8 cellular contexts compared by ENCODE assay signal in the genomic region with DNA sequence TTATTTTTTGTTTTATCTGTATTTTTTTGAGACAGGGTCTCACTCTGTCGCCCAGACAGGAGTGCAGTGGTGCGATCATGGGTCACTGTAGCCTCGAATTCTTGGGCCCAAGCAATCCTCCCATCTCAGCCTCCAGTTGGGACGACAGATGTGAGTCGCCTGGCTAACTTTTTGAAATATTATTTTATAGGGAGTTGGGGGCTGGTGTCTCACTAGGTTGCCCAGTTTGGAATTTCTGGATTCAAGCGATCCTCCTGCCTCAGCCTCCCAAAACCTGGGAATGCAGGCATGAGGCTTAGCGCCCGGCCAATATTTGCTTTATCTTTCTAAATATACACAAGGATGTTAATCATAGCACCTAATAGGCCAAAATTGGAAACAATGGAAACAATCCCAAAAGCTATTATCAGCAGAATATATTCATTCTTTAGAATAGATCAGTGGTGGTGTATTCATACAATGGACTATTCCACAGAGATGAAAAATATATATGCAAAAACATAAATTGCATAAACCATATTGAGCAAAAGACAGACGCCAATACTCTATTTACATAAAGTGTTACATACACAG. TPM values are rescaled to one million over a fixed set of nuclear protein-coding genes. Genes with fewer than 3 reads are reported as not detected.
DNase-seq lines count a peak whose midpoint lies in the region; ATAC-seq and TF ChIP-seq lines count a peak whose summit lies in the region.

No MANE protein-coding gene starts in this region.

- no peaks in the 10 kb centered on the region for H3K79me2 ChIP-seq in GM23338 (replicated peaks; ENCODE audit: insufficient read depth)

- TF ChIP-seq CTCF in GM23338 (conservative IDR thresholded peaks at IDR 0.05; ENCODE audit: low read depth in 2 of 2) (no peak), foreskin fibroblast (IDR thresholded peaks at IDR 0.05; ENCODE audit: low read depth, low read length) (no peak)

- POLR2A ChIA-PET in T-cell (lab: Charles Lee): interaction anchor here in 1 of 2 donors (0.6 to 0.7 kb wide), 3 partner anchors 413 to 1618 kb away, joined by 3 to 5 read pairs (median 5); no protein-coding TSS in a partner anchor

- no peak overlapping the region for H3K27ac ChIP-seq in GM23338 (ENCODE audit: low read depth)

- H3K9me2 ChIP-seq in GM23338 (ENCODE audit: insufficient read depth): no peaks in the 10 kb centered on the region

- peaks cover 8% of the 10 kb centered on the region for H3K27me3 Mint-ChIP-seq in GM23338 (ENCODE audit: insufficient read depth, low read depth, poor library complexity)
- no peaks in the 10 kb centered on the region for H3K27me3 Mint-ChIP-seq in T-cell

- H3K4me2 ChIP-seq in GM23338: peak overlapping the region; percentile 87

- H3K36me3 Mint-ChIP-seq in GM23338 (ENCODE audit: low read depth): peaks cover 19% of the 10 kb centered on the region
- peaks cover 8% of the 10 kb centered on the region for H3K36me3 Mint-ChIP-seq in T-cell

- 0 out of 2 replicates have a peak, but pooled peaks cover 3% of the 10 kb centered on the region for H4K20me1 ChIP-seq in GM23338 (replicated peaks; ENCODE audit: insufficient read depth)

- DNase-seq in GM23338 (ENCODE audit: low spot score) (no peak), T-cell (no peak), foreskin fibroblast (no peak), skeletal muscle cell (ENCODE audit: low read depth) (no peak), COR-L47 (lab: John Stamatoyannopoulos, UW) (no peak)
- DNase-seq in stimulated activated CD4-positive, alpha-beta T cell treated with anti-CD3 and anti-CD28 coated beads, Interleukin-4, amount 100 ng/mL, for 1 hour: no peak

- no peaks in the 10 kb centered on the region for H3K36me3 ChIP-seq in GM23338 (ENCODE audit: insufficient read depth)

- H3K4me3 Mint-ChIP-seq in GM23338: peak overlapping the region; percentile 91
- H3K4me3 Mint-ChIP-seq in T-cell: peak overlapping the region; percentile 87 to 95 (median 90)

- H3K4me1 Mint-ChIP-seq in GM23338 (peaks cover 3% of the 10 kb centered on the region; the same call in 1 of the 3 replicates), T-cell (peaks cover 6 to 7% (median 7%) of the 10 kb centered on the region in 3 donors)

- CTCF ChIA-PET in T-cell (lab: Charles Lee): no interaction called here

- H3K27ac Mint-ChIP-seq in GM23338: peak overlapping the region; percentile 58; the same call in 1 of the 2 replicates
- peak overlapping the region; percentile 92 to 96 for H3K27ac Mint-ChIP-seq in T-cell

- H3K4me3 ChIP-seq in GM23338 (peak overlapping the region; percentile 78), foreskin fibroblast (ENCODE audit: low read depth in 1 of 2, low read length in 2 of 2) (peak overlapping the region; percentile 57 to 82), skeletal muscle cell (ENCODE audit: low read depth, low read length) (peak overlapping the region; percentile 80)

- no peaks in the 10 kb centered on the region; the same call in 1 of the 2 replicates for H3K4me1 ChIP-seq in GM23338 (ENCODE audit: insufficient read depth)

- no peaks in the 10 kb centered on the region for H3K27me3 ChIP-seq in GM23338 (ENCODE audit: insufficient read depth)

- ATAC-seq in GM23338 (no peak), T-cell (replicated peaks in 1 of 4) (no peak), GM18868 (IDR thresholded peaks at IDR 0.05; ENCODE audit: unreplicated experiment) (no peak), HG02852 (IDR thresholded peaks at IDR 0.05; ENCODE audit: unreplicated experiment) (no peak)

- H3K9me3 Mint-ChIP-seq in GM23338 (peaks cover 2% of the 10 kb centered on the region; the same call in 2 of the 3 replicates), T-cell (no peaks in the 10 kb centered on the region)

- H3F3A ChIP-seq in GM23338 (replicated peaks; ENCODE audit: low read depth): 0 out of 2 replicates have a peak, but pooled peaks cover 3% of the 10 kb centered on the region

- H2AFZ ChIP-seq in GM23338: peak overlapping the region; percentile 81

TF ChIP-seq in GM23338, 12 proteins besides CTCF, POLR2A, EP300 and RAD21 (continues in another document):
- no peak for TF ChIP-seq EZH2phosphoT487 (IDR thresholded peaks at IDR 0.05; ENCODE audit: unreplicated experiment)
- TF ChIP-seq POLR2AphosphoS5 (IDR thresholded peaks at IDR 0.05; ENCODE audit: low read depth): no peak
- TF ChIP-seq NANOG (IDR thresholded peaks at IDR 0.05; ENCODE audit: borderline replicate concordance): no peak
- no peak for TF ChIP-seq CREB1 (CRISPR knock-in tag; IDR thresholded peaks at IDR 0.05; ENCODE audit: low read depth)
- no peak for TF ChIP-seq JUNB (IDR thresholded peaks at IDR 0.05; ENCODE audit: unreplicated experiment)
- TF ChIP-seq EZH2 (IDR thresholded peaks at IDR 0.05; ENCODE audit: low read depth, unreplicated experiment): no peak
- TF ChIP-seq, protein P1, sequence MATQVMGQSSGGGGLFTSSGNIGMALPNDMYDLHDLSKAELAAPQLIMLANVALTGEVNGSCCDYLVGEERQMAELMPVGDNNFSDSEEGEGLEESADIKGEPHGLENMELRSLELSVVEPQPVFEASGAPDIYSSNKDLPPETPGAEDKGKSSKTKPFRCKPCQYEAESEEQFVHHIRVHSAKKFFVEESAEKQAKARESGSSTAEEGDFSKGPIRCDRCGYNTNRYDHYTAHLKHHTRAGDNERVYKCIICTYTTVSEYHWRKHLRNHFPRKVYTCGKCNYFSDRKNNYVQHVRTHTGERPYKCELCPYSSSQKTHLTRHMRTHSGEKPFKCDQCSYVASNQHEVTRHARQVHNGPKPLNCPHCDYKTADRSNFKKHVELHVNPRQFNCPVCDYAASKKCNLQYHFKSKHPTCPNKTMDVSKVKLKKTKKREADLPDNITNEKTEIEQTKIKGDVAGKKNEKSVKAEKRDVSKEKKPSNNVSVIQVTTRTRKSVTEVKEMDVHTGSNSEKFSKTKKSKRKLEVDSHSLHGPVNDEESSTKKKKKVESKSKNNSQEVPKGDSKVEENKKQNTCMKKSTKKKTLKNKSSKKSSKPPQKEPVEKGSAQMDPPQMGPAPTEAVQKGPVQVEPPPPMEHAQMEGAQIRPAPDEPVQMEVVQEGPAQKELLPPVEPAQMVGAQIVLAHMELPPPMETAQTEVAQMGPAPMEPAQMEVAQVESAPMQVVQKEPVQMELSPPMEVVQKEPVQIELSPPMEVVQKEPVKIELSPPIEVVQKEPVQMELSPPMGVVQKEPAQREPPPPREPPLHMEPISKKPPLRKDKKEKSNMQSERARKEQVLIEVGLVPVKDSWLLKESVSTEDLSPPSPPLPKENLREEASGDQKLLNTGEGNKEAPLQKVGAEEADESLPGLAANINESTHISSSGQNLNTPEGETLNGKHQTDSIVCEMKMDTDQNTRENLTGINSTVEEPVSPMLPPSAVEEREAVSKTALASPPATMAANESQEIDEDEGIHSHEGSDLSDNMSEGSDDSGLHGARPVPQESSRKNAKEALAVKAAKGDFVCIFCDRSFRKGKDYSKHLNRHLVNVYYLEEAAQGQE (IDR thresholded peaks at IDR 0.05; ENCODE audit: unreplicated experiment): no peak
- TF ChIP-seq STAT1 (IDR thresholded peaks at IDR 0.05; ENCODE audit: unreplicated experiment): no peak
- no peak for TF ChIP-seq ZNF331 (CRISPR knock-in tag; IDR thresholded peaks at IDR 0.05; ENCODE audit: low read depth)

RNA-seq across cellular contexts. Expression of gene DAP3, which starts 55.9 kb away (rescaled TPM):
- 56.0 and 90.1 TPM in 2 replicates for total RNA-seq in GM23338 (2014; rRNA removed; shearing (Covaris generic))
- 88.9 and 89.8 TPM in 2 replicates for polyA plus RNA-seq in GM23338 (2016; fragmentation: Nextera tagmentation; extraction: Ambion mirVana)
- 100 to 1,000 TPM; 112 to 140 (median 133) TPM for total RNA-seq in T-cell

RNA-seq across cellular contexts. Expression of gene YY1AP1, which starts 56.2 kb away (rescaled TPM):
- total RNA-seq in GM23338 (2014; rRNA removed; shearing (Covaris generic)): 46.4 and 66.5 TPM in 2 replicates
- polyA plus RNA-seq in GM23338 (2016; fragmentation: Nextera tagmentation; extraction: Ambion mirVana): 18.8 and 21.2 TPM in 2 replicates
- total RNA-seq in T-cell: 10 to 100 TPM; 75.8 to 88.3 (median 85.0) TPM
